Comparison of ENCODE assay signal across 1 cellular context in the genomic region with DNA sequence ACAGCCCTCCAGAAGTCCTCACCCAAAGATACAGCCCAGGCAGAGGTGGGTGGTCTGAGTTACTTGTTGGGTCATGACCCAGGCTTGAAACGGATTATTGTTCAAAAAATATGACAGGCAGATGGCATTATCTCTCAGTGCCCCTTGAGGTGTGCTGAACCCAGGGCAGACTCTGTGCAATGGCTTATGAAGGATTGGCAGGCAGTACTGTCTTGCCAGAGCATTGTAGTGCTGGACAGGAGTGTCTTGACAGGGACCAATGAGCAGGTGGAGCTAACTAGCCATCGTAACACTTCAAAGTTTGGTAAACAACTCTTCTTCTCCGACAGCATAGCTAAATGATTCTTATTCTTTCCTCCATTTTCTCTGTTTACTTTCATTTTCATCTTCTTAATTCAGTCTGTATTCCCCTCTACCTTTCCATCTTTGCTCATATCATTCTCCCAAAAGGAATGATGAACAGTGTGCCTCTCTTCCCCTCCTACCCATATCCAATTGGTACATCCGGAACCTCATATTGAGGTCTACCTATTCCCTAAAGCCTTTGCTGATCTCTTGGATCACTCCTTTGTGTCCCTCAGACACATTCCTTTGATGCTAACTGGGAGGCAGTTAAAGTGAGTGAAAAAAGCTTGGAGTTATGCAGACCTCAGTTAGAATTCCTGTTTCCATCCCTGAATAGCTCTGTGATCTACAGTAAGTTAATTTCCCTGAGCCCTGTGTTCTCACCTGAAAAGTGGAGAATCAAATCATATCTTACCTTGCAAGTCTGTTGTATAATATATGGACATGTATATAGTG.
TF ChIP-seq lines count a peak whose summit lies in the region.

No MANE protein-coding gene starts in this region.

TF ChIP-seq in HepG2, 621 proteins besides CTCF, POLR2A, EP300 and RAD21:
- TF ChIP-seq, protein P1, sequence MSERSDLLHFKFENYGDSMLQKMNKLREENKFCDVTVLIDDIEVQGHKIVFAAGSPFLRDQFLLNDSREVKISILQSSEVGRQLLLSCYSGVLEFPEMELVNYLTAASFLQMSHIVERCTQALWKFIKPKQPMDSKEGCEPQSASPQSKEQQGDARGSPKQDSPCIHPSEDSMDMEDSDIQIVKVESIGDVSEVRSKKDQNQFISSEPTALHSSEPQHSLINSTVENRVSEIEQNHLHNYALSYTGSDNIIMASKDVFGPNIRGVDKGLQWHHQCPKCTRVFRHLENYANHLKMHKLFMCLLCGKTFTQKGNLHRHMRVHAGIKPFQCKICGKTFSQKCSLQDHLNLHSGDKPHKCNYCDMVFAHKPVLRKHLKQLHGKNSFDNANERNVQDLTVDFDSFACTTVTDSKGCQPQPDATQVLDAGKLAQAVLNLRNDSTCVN (CRISPR knock-in tag; IDR thresholded peaks at IDR 0.05; ENCODE audit: borderline replicate concordance): no peak
- TF ChIP-seq, protein P2, sequence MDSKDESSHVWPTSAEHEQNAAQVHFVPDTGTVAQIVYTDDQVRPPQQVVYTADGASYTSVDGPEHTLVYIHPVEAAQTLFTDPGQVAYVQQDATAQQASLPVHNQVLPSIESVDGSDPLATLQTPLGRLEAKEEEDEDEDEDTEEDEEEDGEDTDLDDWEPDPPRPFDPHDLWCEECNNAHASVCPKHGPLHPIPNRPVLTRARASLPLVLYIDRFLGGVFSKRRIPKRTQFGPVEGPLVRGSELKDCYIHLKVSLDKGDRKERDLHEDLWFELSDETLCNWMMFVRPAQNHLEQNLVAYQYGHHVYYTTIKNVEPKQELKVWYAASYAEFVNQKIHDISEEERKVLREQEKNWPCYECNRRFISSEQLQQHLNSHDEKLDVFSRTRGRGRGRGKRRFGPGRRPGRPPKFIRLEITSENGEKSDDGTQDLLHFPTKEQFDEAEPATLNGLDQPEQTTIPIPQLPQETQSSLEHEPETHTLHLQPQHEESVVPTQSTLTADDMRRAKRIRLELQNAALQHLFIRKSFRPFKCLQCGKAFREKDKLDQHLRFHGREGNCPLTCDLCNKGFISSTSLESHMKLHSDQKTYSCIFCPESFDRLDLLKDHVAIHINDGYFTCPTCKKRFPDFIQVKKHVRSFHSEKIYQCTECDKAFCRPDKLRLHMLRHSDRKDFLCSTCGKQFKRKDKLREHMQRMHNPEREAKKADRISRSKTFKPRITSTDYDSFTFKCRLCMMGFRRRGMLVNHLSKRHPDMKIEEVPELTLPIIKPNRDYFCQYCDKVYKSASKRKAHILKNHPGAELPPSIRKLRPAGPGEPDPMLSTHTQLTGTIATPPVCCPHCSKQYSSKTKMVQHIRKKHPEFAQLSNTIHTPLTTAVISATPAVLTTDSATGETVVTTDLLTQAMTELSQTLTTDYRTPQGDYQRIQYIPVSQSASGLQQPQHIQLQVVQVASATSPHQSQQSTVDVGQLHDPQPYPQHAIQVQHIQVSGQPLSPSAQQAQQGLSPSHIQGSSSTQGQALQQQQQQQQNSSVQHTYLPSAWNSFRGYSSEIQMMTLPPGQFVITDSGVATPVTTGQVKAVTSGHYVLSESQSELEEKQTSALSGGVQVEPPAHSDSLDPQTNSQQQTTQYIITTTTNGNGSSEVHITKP (CRISPR knock-in tag; IDR thresholded peaks at IDR 0.05; ENCODE audit: low read depth): no peak
- TF ChIP-seq, protein P3, sequence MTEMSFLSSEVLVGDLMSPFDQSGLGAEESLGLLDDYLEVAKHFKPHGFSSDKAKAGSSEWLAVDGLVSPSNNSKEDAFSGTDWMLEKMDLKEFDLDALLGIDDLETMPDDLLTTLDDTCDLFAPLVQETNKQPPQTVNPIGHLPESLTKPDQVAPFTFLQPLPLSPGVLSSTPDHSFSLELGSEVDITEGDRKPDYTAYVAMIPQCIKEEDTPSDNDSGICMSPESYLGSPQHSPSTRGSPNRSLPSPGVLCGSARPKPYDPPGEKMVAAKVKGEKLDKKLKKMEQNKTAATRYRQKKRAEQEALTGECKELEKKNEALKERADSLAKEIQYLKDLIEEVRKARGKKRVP (CRISPR knock-in tag; IDR thresholded peaks at IDR 0.05): no peak
- TF ChIP-seq AGO1 (IDR thresholded peaks at IDR 0.05; ENCODE audit: low read depth, low read length, poor library complexity, severe bottlenecking) (no peak), IRX3 (CRISPR knock-in tag; IDR thresholded peaks at IDR 0.05; ENCODE audit: borderline replicate concordance, low read depth) (no peak)
